30 cellular contexts compared by ENCODE assay signal in the genomic region with DNA sequence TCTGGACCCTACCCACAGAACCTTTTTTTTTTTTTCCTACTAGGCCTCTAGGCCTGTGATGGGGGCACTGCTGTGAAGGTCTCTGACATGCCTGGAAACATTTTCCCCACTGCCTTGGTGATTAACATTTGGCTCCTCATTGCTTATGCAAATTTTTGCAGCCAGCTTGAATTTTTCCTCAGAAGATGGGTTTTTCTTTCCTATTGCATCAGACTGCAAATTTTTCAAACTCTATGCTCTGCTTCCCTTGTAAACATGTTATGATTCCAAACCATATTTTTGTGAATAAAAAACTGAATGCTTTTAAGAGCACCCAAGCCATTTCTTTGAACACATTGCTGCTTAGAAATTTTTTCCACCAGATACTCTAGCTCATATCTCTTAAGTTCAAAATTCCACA. TPM values are rescaled to one million over a fixed set of nuclear protein-coding genes. Genes with fewer than 3 reads are reported as not detected.
"Had no signal": no experiment of that assay in that cellular context is flagged by ENCODE, and none has a peak within 500 bp of the region (broad histone marks: within the 10 kb centered on the region; RNA-seq: fewer than 3 reads in every experiment).

No MANE protein-coding gene starts in this region.

- H3K4me3 ChIP-seq: cardiac muscle cell, K562, SJCRH30 had no signal

- H3K36me3 ChIP-seq: cardiac muscle cell, SJCRH30 had no signal

- H3K4me2 ChIP-seq: SK-N-SH had no signal

- H3K9ac ChIP-seq: SK-N-SH had no signal

- H3K27me3 ChIP-seq: cardiac muscle cell, SJCRH30 had no signal

- H3K9me3 ChIP-seq: SJCRH30, SK-N-SH had no signal

- H3K27ac ChIP-seq: cardiac muscle cell, SJCRH30 had no signal

- DNase-seq: activated CD4-positive, alpha-beta T cell treated with anti-CD3 and anti-CD28 coated beads for 36 hours; activated CD4-positive, alpha-beta T cell treated with anti-CD3 and anti-CD28 coated beads, Interleukin-2, amount 10 ng/mL, durations not matched to agents 7 days and 5 days; activated CD4-positive, alpha-beta T cell treated with anti-CD3 and anti-CD28 coated beads, Interleukin-2, amount 50 U/mL, for 48 hours; activated CD8-positive, alpha-beta T cell treated with anti-CD3 and anti-CD28 coated beads, Interleukin-2, amount 10 ng/mL, durations not matched to agents 7 days and 5 days; activated gamma-delta T cell treated with Interleukin-2 at 50 U/mL for 16 hours; activated naive CD4-positive, alpha-beta T cell treated with anti-CD3 and anti-CD28 coated beads for 36 hours; activated T-cell treated with anti-CD3 and anti-CD28 coated beads for 4 hours; activated T-cell treated with anti-CD3 and anti-CD28 coated beads, Interleukin-2, amount 50 U/mL, for 4 hours; amniotic stem cell; aorta; NCI-H1092 treated with DMSO at 0.1 percent for 48 hours; NCI-H1417 treated with DMSO at 0.1 percent for 48 hours; NCI-H187 treated with DMSO at 0.1 percent for 48 hours; NCI-H2081; NCI-H226; NCI-H446 treated with DMSO at 0.1 percent for 48 hours; NCI-H524; NCI-H69; NCI-H82; SHP77; SJCRH30; SK-N-SH had no signal

- ATAC-seq: activated CD4-positive, alpha-beta T cell treated with anti-CD3 and anti-CD28 coated beads for 36 hours; activated CD4-positive, CD25-positive, alpha-beta regulatory T cell treated with anti-CD3 and anti-CD28 coated beads, Interleukin-2, amount 50 U/mL, for 24 hours; activated CD8-positive, alpha-beta T cell treated with anti-CD3 and anti-CD28 coated beads, Interleukin-2, amount 10 ng/mL, durations not matched to agents 7 days and 5 days; activated naive CD4-positive, alpha-beta T cell treated with anti-CD3 and anti-CD28 coated beads, Interleukin-2, amount 50 U/mL, for 72 hours; activated T-cell treated with anti-CD3 and anti-CD28 coated beads, Interleukin-2, amount 50 U/mL, for 4 hours; K562; Panc1; WTC11 had no signal

- FAIRE-seq: K562, TTC549 had no signal

- H3K4me1 ChIP-seq: SJCRH30 had no signal

RNA-seq across cellular contexts. Expression of a gene that starts 33.5 kb away (rescaled TPM):
- total RNA-seq: activated CD4-positive, alpha-beta T cell treated with anti-CD3 and anti-CD28 coated beads for 36 hours; activated CD4-positive, alpha-beta T cell treated with anti-CD3 and anti-CD28 coated beads, Interleukin-2, amount 10 ng/mL, durations not matched to agents 7 days and 5 days; activated CD8-positive, alpha-beta T cell treated with anti-CD3 and anti-CD28 coated beads, Interleukin-2, amount 10 ng/mL, durations not matched to agents 7 days and 5 days; activated naive CD4-positive, alpha-beta T cell treated with anti-CD3 and anti-CD28 coated beads for 36 hours; activated naive CD4-positive, alpha-beta T cell treated with anti-CD3 and anti-CD28 coated beads, Interleukin-2, amount 50 U/mL, for 72 hours; activated T-cell treated with anti-CD3 and anti-CD28 coated beads, Interleukin-2, amount 50 U/mL, for 4 hours; activated T-helper 1 cell treated with anti-CD3 and anti-CD28 coated beads, Interleukin-12 subunit alpha, Interleukin-12 subunit beta, Interleukin-2, Interleukin-4 antibody, amounts not matched to agents 30 ng/mL and 10 ng/mL and 1 ng/mL, durations not matched to agents 14 hours and 24 hours and 36 hours; WTC11 had no signal
